ENCODE assay signal across 8 cellular contexts in the genomic region with DNA sequence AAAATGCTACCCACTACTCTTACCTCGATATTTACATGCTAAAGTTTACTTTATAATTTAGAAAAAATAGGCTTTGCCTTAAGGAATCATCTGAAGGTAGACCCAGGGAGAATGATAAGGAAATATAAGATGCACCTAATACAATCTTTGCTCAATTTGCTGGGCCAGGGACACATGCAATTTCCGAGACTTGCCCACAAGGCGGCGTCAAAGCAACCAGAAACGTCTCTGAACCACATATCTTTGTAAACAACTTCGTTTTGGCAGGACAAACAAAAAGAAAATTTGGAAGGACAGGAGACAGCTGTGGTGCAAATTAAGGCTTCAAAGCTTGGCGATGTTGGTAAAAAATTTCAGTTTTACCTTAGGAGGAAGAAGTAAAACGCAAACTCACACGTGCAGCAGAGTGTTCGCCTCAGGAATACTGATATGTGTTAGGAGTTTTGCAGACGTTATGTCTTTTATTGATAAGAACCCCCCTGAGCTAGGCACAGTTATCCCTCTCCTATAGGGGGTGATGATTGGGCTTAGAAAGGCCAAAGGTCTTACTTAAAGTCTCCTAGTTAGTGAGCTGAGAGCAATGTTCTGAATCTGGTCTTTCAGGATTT.
A peak's percentile ranks its signal among the peaks of the same experiment; 100 is the strongest.
DNase-seq lines count a peak whose midpoint lies in the region; ATAC-seq lines count a peak whose summit lies in the region.

No MANE protein-coding gene starts in this region.

- H3K27me3 Mint-ChIP-seq in CD4-positive, alpha-beta memory T cell = no peaks in the 10 kb centered on the region

- H3K4me3 Mint-ChIP-seq in CD4-positive, alpha-beta memory T cell = peak overlapping the region in 2 of 8 donors; percentile 3 to 41

- peaks cover 29 to 61% of the 10 kb centered on the region in 2 donors for H3K36me3 Mint-ChIP-seq in CD4-positive, alpha-beta memory T cell

- H3K27ac ChIP-seq in CD4-positive, alpha-beta memory T cell (ENCODE audit: low read depth, low read length) = no peak overlapping the region
- peak overlapping the region; percentile 91 for H3K27ac ChIP-seq in caudate nucleus (ENCODE audit: low read depth, low read length)

- H3K36me3 ChIP-seq in CD4-positive, alpha-beta memory T cell (ENCODE audit: insufficient read depth, low read length) = peaks cover 32% of the 10 kb centered on the region

- peak; percentile 64 for ATAC-seq in left lobe of liver
- no peak for ATAC-seq in HG03159 (IDR thresholded peaks at IDR 0.05; ENCODE audit: unreplicated experiment)

- no peak overlapping the region for H3K4me3 ChIP-seq in CD4-positive, alpha-beta memory T cell (ENCODE audit: low read length in 2 of 2)

- peak overlapping the region in 6 of 7 donors; percentile 24 to 73 (median 58) for H3K27ac Mint-ChIP-seq in CD4-positive, alpha-beta memory T cell

- no peaks in the 10 kb centered on the region for H3K27me3 ChIP-seq in CD4-positive, alpha-beta memory T cell (ENCODE audit: insufficient read depth, low read length)

- no peaks in the 10 kb centered on the region for H3K9me3 ChIP-seq in CD4-positive, alpha-beta memory T cell (ENCODE audit: control insufficient read depth in 1 of 2, low read length in 2 of 2)

- peak; percentile 41 to 50 (median 46) for DNase-seq in CD4-positive, alpha-beta memory T cell
- DNase-seq in HuH-7 (ENCODE audit: low spot score) = peak; percentile 30
- DNase-seq in activated CD4-positive, CD25-positive, alpha-beta regulatory T cell treated with anti-CD3 and anti-CD28 coated beads, Interleukin-2, amount 50 U/mL, for 16 hours (ENCODE audit: low read depth, low spot score) = peak; percentile 40
- DNase-seq in caudate nucleus (lab: John Stamatoyannopoulos, UW) = peak in 52 of 61 donors; percentile 0 to 65 (median 26)
- no peak for DNase-seq in left lobe of liver (ENCODE audit: low spot score)
- peak; percentile 47 for DNase-seq in stimulated activated CD8-positive, alpha-beta memory T cell treated with anti-CD3 and anti-CD28 coated beads, Interleukin-12 subunit alpha, Interleukin-12 subunit beta, amount 100 ng/mL, for 1 hour (ENCODE audit: low read depth)
- DNase-seq in NCI-H1694 (lab: John Stamatoyannopoulos, UW) = no peak

- intact Hi-C loops in CD4-positive, alpha-beta memory T cell (cut with micrococcal nuclease) = loop anchor here (1.0 to 2.0 kb wide), 6 partner anchors 29 to 233 kb away; partner anchors contain the start of gene PRKCQ

- POLR2A ChIA-PET in CD4-positive, alpha-beta memory T cell (lab: Charles Lee; ENCODE audit: partially characterized antibody) = interaction anchor here (0.6 to 2.4 kb wide), 12 partner anchors 16 to 359 kb away, joined by 3 to 9 read pairs (median 3); partner anchors contain the start of gene PRKCQ

- peaks cover 18 to 45% (median 31%) of the 10 kb centered on the region in 4 donors for H3K4me1 Mint-ChIP-seq in CD4-positive, alpha-beta memory T cell

- CTCF ChIA-PET in CD4-positive, alpha-beta memory T cell (lab: Charles Lee; ENCODE audit: partially characterized antibody) = interaction anchor here (0.6 to 7.6 kb wide), 47 partner anchors 8 to 1594 kb away, joined by 3 to 69 read pairs (median 4); no protein-coding TSS in a partner anchor

- peaks cover 5% of the 10 kb centered on the region for H3K4me1 ChIP-seq in CD4-positive, alpha-beta memory T cell (ENCODE audit: insufficient read depth, low read length)

- H3K9me3 Mint-ChIP-seq in CD4-positive, alpha-beta memory T cell = no peaks in the 10 kb centered on the region

Comparison
In these comparisons a context has a peak if more than half of its experiments do, and no peak if none do; other contexts are left out.
1. DNase-seq: peak in CD4-positive, alpha-beta memory T cell (5 of 5), HuH-7 (single experiment), activated CD4-positive, CD25-positive, alpha-beta regulatory T cell treated with anti-CD3 and anti-CD28 coated beads, Interleukin-2, amount 50 U/mL, for 16 hours (single experiment), caudate nucleus (52 of 61) and stimulated activated CD8-positive, alpha-beta memory T cell treated with anti-CD3 and anti-CD28 coated beads, Interleukin-12 subunit alpha, Interleukin-12 subunit beta, amount 100 ng/mL, for 1 hour (single experiment); none in left lobe of liver (single experiment) and NCI-H1694 (single experiment).